ENCODE assay signal across 13 cellular contexts in the genomic region with DNA sequence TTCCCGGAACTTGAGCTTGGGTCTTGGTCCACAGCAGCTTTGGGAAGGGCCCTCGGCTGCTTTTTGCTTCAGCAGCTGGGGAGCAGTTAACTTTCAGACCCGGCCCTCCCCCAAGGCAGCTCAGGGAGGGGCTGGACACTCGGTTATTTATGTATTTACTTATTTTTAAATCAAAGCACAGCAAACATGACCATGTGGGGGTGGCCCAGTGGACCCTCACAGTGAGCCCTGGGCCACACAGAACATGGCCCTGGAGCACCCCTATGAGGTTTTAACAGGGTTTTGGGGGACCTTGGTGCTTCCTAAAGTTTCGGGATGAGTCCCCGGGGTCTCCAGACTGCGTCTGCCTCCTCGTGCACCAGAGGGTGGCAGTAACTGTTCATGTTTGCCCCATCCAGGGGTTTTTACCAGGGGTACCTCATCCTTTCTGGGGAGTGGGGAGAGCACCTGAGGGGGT. TPM values are rescaled to one million over a fixed set of nuclear protein-coding genes. Genes with fewer than 3 reads are reported as not detected.
DNase-seq lines count a peak whose midpoint lies in the region; ATAC-seq and TF ChIP-seq lines count a peak whose summit lies in the region.
"Had no signal": no experiment of that assay in that cellular context is flagged by ENCODE, and none has a peak within 500 bp of the region (broad histone marks: within the 10 kb centered on the region; RNA-seq: fewer than 3 reads in every experiment).

No MANE protein-coding gene starts in this region.

- H3K9me3 Mint-ChIP-seq in activated CD8-positive, alpha-beta memory T cell treated with anti-CD3 and anti-CD28 coated beads, Interleukin-2, amount 10 ng/mL, durations not matched to agents 7 days and 5 days (ENCODE audit: low read depth) = no peaks in the 10 kb centered on the region
- H3K9me3 Mint-ChIP-seq in activated T-helper 2 cell treated with anti-CD3 and anti-CD28 coated beads, Interferon-gamma antibody, Interleukin-2, Interleukin-4, amounts not matched to agents 10 μg/mL and 5 μg/mL and 100 μg/mL, durations not matched to agents 14 hours and 24 hours and 36 hours = no peaks in the 10 kb centered on the region

- H3K4me1 Mint-ChIP-seq in activated CD8-positive, alpha-beta memory T cell treated with anti-CD3 and anti-CD28 coated beads, Interleukin-2, amount 10 ng/mL, durations not matched to agents 7 days and 5 days = no peaks in the 10 kb centered on the region
- no peaks in the 10 kb centered on the region for H3K4me1 Mint-ChIP-seq in activated T-helper 2 cell treated with anti-CD3 and anti-CD28 coated beads, Interferon-gamma antibody, Interleukin-2, Interleukin-4, amounts not matched to agents 10 μg/mL and 5 μg/mL and 100 μg/mL, durations not matched to agents 14 hours and 24 hours and 36 hours (ENCODE audit: low read depth)

- CTCF ChIA-PET in activated CD8-positive, alpha-beta memory T cell treated with anti-CD3 and anti-CD28 coated beads, Interleukin-2, amount 10 ng/mL, durations not matched to agents 7 days and 5 days (lab: Charles Lee) = no interaction called here

- no peak for TF ChIP-seq EP300 in sigmoid colon (IDR thresholded peaks at IDR 0.05)

- TF ChIP-seq CTCF in NB4 (IDR thresholded peaks at IDR 0.05; ENCODE audit: low read depth, low read length) (peak; percentile 42), fibroblast of pulmonary artery (IDR thresholded peaks at IDR 0.05; ENCODE audit: low read length, missing control alignments) (peak; percentile 18), sigmoid colon (IDR thresholded peaks at IDR 0.05) (no peak)

- H3K27me3 ChIP-seq in sigmoid colon = peaks cover 0 to 20% (median 6%) of the 10 kb centered on the region in 3 donors
- H3K27me3 ChIP-seq: vagina had no signal

- intact Hi-C loops in sigmoid colon (cut with DNase I) = no loop called here
- intact Hi-C loops in activated T-helper 2 cell treated with anti-CD3 and anti-CD28 coated beads, Interferon-gamma antibody, Interleukin-2, Interleukin-4, amounts not matched to agents 10 μg/mL and 5 μg/mL and 100 μg/mL, durations not matched to agents 14 hours and 24 hours and 36 hours (cut with micrococcal nuclease) = no loop called here

- H3K27ac Mint-ChIP-seq in activated CD8-positive, alpha-beta memory T cell treated with anti-CD3 and anti-CD28 coated beads, Interleukin-2, amount 10 ng/mL, durations not matched to agents 7 days and 5 days = no peak overlapping the region
- no peak overlapping the region for H3K27ac Mint-ChIP-seq in activated T-helper 2 cell treated with anti-CD3 and anti-CD28 coated beads, Interferon-gamma antibody, Interleukin-2, Interleukin-4, amounts not matched to agents 10 μg/mL and 5 μg/mL and 100 μg/mL, durations not matched to agents 14 hours and 24 hours and 36 hours

- H3K36me3 Mint-ChIP-seq in activated CD8-positive, alpha-beta memory T cell treated with anti-CD3 and anti-CD28 coated beads, Interleukin-2, amount 10 ng/mL, durations not matched to agents 7 days and 5 days = no peaks in the 10 kb centered on the region
- no peaks in the 10 kb centered on the region for H3K36me3 Mint-ChIP-seq in activated T-helper 2 cell treated with anti-CD3 and anti-CD28 coated beads, Interferon-gamma antibody, Interleukin-2, Interleukin-4, amounts not matched to agents 10 μg/mL and 5 μg/mL and 100 μg/mL, durations not matched to agents 14 hours and 24 hours and 36 hours (ENCODE audit: low read depth)

- no peak overlapping the region for H3K27ac ChIP-seq in sigmoid colon
- H3K27ac ChIP-seq: HL-60, skin epidermis, vagina had no signal

- no peak for TF ChIP-seq POLR2A in NB4 (IDR thresholded peaks at IDR 0.05; ENCODE audit: extremely low read depth, insufficient read length)
- no peak for TF ChIP-seq POLR2A in sigmoid colon (IDR thresholded peaks at IDR 0.05)

- no peaks in the 10 kb centered on the region for H3K36me3 ChIP-seq in sigmoid colon
- H3K36me3 ChIP-seq: vagina had no signal

- H3K4me3 Mint-ChIP-seq in activated CD8-positive, alpha-beta memory T cell treated with anti-CD3 and anti-CD28 coated beads, Interleukin-2, amount 10 ng/mL, durations not matched to agents 7 days and 5 days = no peak overlapping the region
- H3K4me3 Mint-ChIP-seq in activated T-helper 2 cell treated with anti-CD3 and anti-CD28 coated beads, Interferon-gamma antibody, Interleukin-2, Interleukin-4, amounts not matched to agents 10 μg/mL and 5 μg/mL and 100 μg/mL, durations not matched to agents 14 hours and 24 hours and 36 hours (ENCODE audit: low read depth) = no peak overlapping the region

- ATAC-seq in activated CD8-positive, alpha-beta memory T cell treated with anti-CD3 and anti-CD28 coated beads, Interleukin-2, amount 10 ng/mL, durations not matched to agents 7 days and 5 days = peak; percentile 12
- ATAC-seq in esophagus mucosa (no peak), GM21737 (IDR thresholded peaks at IDR 0.05; ENCODE audit: unreplicated experiment) (no peak)

- H3K4me1 ChIP-seq in sigmoid colon = no peaks in the 10 kb centered on the region
- H3K4me1 ChIP-seq: vagina had no signal

- WGBS in sigmoid colon, 2 donors = 13 to 52% methylated on average over 8 of the region's 8 CpGs

- no peaks in the 10 kb centered on the region for H3K9me3 ChIP-seq in sigmoid colon
- H3K9me3 ChIP-seq: vagina had no signal

- no peak overlapping the region for H3K4me3 ChIP-seq in NB4 (ENCODE audit: low read depth, low read length)
- H3K4me3 ChIP-seq in fibroblast of pulmonary artery (replicated peaks; ENCODE audit: low read depth, low read length) = no peak overlapping the region
- no peak overlapping the region for H3K4me3 ChIP-seq in sigmoid colon
- H3K4me3 ChIP-seq: skin epidermis, vagina had no signal

- peaks cover 5% of the 10 kb centered on the region for H3K27me3 Mint-ChIP-seq in activated CD8-positive, alpha-beta memory T cell treated with anti-CD3 and anti-CD28 coated beads, Interleukin-2, amount 10 ng/mL, durations not matched to agents 7 days and 5 days
- H3K27me3 Mint-ChIP-seq in activated T-helper 2 cell treated with anti-CD3 and anti-CD28 coated beads, Interferon-gamma antibody, Interleukin-2, Interleukin-4, amounts not matched to agents 10 μg/mL and 5 μg/mL and 100 μg/mL, durations not matched to agents 14 hours and 24 hours and 36 hours (ENCODE audit: low read depth) = peaks cover 1% of the 10 kb centered on the region

- DNase-seq in activated CD8-positive, alpha-beta memory T cell treated with anti-CD3 and anti-CD28 coated beads, Interleukin-2, amount 10 ng/mL, durations not matched to agents 7 days and 5 days = no peak
- DNase-seq in activated CD8-positive, alpha-beta memory T cell treated with anti-CD3 and anti-CD28 coated beads for 24 hours = no peak
- DNase-seq in NB4 (ENCODE audit: low read depth) (peak; percentile 55), fibroblast of pulmonary artery (ENCODE audit: low read depth) (no peak), sigmoid colon (peak; percentile 48)
- DNase-seq in activated T-helper 2 cell treated with anti-CD3 and anti-CD28 coated beads, Interferon-gamma antibody, Interleukin-2, Interleukin-4, amounts not matched to agents 10 μg/mL and 5 μg/mL and 100 μg/mL, durations not matched to agents 14 hours and 24 hours and 36 hours (ENCODE audit: low spot score) = no peak
- DNase-seq: NCI-H1436 had no signal

RNA-seq across cellular contexts. Expression of a gene that starts 26.6 kb away (rescaled TPM):
- total RNA-seq in activated CD8-positive, alpha-beta memory T cell treated with anti-CD3 and anti-CD28 coated beads, Interleukin-2, amount 10 ng/mL, durations not matched to agents 7 days and 5 days = not detected
- total RNA-seq in sigmoid colon (not detected), esophagus mucosa (not detected)
- polyA plus RNA-seq in sigmoid colon = not detected
- not detected in 2 replicates for total RNA-seq in activated T-helper 2 cell treated with anti-CD3 and anti-CD28 coated beads, Interferon-gamma antibody, Interleukin-2, Interleukin-4, amounts not matched to agents 10 μg/mL and 5 μg/mL and 100 μg/mL, durations not matched to agents 14 hours and 24 hours and 36 hours
- total RNA-seq: lung microvascular endothelial cell, vagina had no signal

RNA-seq across cellular contexts. Expression of a gene that starts 30.3 kb away (rescaled TPM):
- total RNA-seq in activated CD8-positive, alpha-beta memory T cell treated with anti-CD3 and anti-CD28 coated beads, Interleukin-2, amount 10 ng/mL, durations not matched to agents 7 days and 5 days = not detected
- total RNA-seq in sigmoid colon (1 to 10 TPM in 1 of 4 donors, under 1 TPM in 3; under 0.01 to 1.1 (median 0.22) TPM), esophagus mucosa (not detected)
- under 1 TPM in 1 of 3 donors, not detected in 2; 0.31 TPM for polyA plus RNA-seq in sigmoid colon
- total RNA-seq in activated T-helper 2 cell treated with anti-CD3 and anti-CD28 coated beads, Interferon-gamma antibody, Interleukin-2, Interleukin-4, amounts not matched to agents 10 μg/mL and 5 μg/mL and 100 μg/mL, durations not matched to agents 14 hours and 24 hours and 36 hours = not detected in 2 replicates
- total RNA-seq: vagina had no signal

RNA-seq across cellular contexts. Expression of a gene that starts 49.8 kb away (rescaled TPM):
- not detected for total RNA-seq in activated CD8-positive, alpha-beta memory T cell treated with anti-CD3 and anti-CD28 coated beads, Interleukin-2, amount 10 ng/mL, durations not matched to agents 7 days and 5 days
- total RNA-seq in sigmoid colon (1 to 10 TPM in 1 of 4 donors, not detected in 3; 1.5 TPM), esophagus mucosa (0.36 TPM)
- under 1 TPM in 1 of 3 donors, not detected in 2; 0.19 TPM for polyA plus RNA-seq in sigmoid colon
- total RNA-seq in activated T-helper 2 cell treated with anti-CD3 and anti-CD28 coated beads, Interferon-gamma antibody, Interleukin-2, Interleukin-4, amounts not matched to agents 10 μg/mL and 5 μg/mL and 100 μg/mL, durations not matched to agents 14 hours and 24 hours and 36 hours = 0.21 and 0.25 TPM in 2 replicates
- total RNA-seq: vagina had no signal

RNA-seq across cellular contexts. Expression of a gene that starts 54.1 kb away (rescaled TPM):
- total RNA-seq in activated CD8-positive, alpha-beta memory T cell treated with anti-CD3 and anti-CD28 coated beads, Interleukin-2, amount 10 ng/mL, durations not matched to agents 7 days and 5 days = under 1 TPM; 0.75 to 0.99 TPM
- 1 to 10 TPM in 1 of 4 donors, under 1 TPM in 3; 0.71 to 2.2 (median 0.89) TPM for total RNA-seq in sigmoid colon
- 1 to 10 TPM in 1 of 3 donors, under 1 TPM in 1, not detected in 1; under 0.01 to 1.0 TPM for polyA plus RNA-seq in sigmoid colon
- 0.12 TPM for total RNA-seq in esophagus mucosa
- 0.32 and 0.41 TPM in 2 replicates for total RNA-seq in activated T-helper 2 cell treated with anti-CD3 and anti-CD28 coated beads, Interferon-gamma antibody, Interleukin-2, Interleukin-4, amounts not matched to agents 10 μg/mL and 5 μg/mL and 100 μg/mL, durations not matched to agents 14 hours and 24 hours and 36 hours

RNA-seq across cellular contexts. Expression of a gene that starts 54.7 kb away (rescaled TPM):
- total RNA-seq in activated CD8-positive, alpha-beta memory T cell treated with anti-CD3 and anti-CD28 coated beads, Interleukin-2, amount 10 ng/mL, durations not matched to agents 7 days and 5 days = 100 to 1,000 TPM in 1 of 2 experiments, 10 to 100 TPM in 1; 84.5 to 119 TPM
- 10 to 100 TPM in 2 of 4 donors, 1 to 10 TPM in 2; 7.5 to 12.3 (median 10.5) TPM for total RNA-seq in sigmoid colon
- 10 to 100 TPM; 11.1 to 22.0 (median 12.6) TPM for polyA plus RNA-seq in sigmoid colon
- total RNA-seq in esophagus mucosa = 6.1 TPM
- 42.0 and 43.3 TPM in 2 replicates for total RNA-seq in activated T-helper 2 cell treated with anti-CD3 and anti-CD28 coated beads, Interferon-gamma antibody, Interleukin-2, Interleukin-4, amounts not matched to agents 10 μg/mL and 5 μg/mL and 100 μg/mL, durations not matched to agents 14 hours and 24 hours and 36 hours

Comparison
In these comparisons a context has a peak if more than half of its experiments do, and no peak if none do; other contexts are left out.
1. DNase-seq: peak in NB4 (single experiment) and sigmoid colon (single experiment); none in activated CD8-positive, alpha-beta memory T cell treated with anti-CD3 and anti-CD28 coated beads, Interleukin-2, amount 10 ng/mL, durations not matched to agents 7 days and 5 days (single experiment), activated CD8-positive, alpha-beta memory T cell treated with anti-CD3 and anti-CD28 coated beads for 24 hours (single experiment), fibroblast of pulmonary artery (single experiment) and activated T-helper 2 cell treated with anti-CD3 and anti-CD28 coated beads, Interferon-gamma antibody, Interleukin-2, Interleukin-4, amounts not matched to agents 10 μg/mL and 5 μg/mL and 100 μg/mL, durations not matched to agents 14 hours and 24 hours and 36 hours (single experiment).
2. CTCF ChIP-seq: peak in NB4 (single experiment) and fibroblast of pulmonary artery (single experiment); none in sigmoid colon (0 of 4).